In genomic region chr5:77143998-77144836, GRCh38 we compare ENCODE assay signal across 8 cellular contexts. TPM values are rescaled to one million over a fixed set of nuclear protein-coding genes. Genes with fewer than 3 reads are reported as not detected.
A peak's percentile ranks its signal among the peaks of the same experiment; 100 is the strongest.
DNase-seq lines count a peak whose midpoint lies in the region; ATAC-seq and TF ChIP-seq lines count a peak whose summit lies in the region.

No MANE protein-coding gene starts in this region.

- no peak overlapping the region for H2AFZ ChIP-seq in GM23338

- no peaks in the 10 kb centered on the region for H3K27me3 Mint-ChIP-seq in GM23338 (ENCODE audit: insufficient read depth, low read depth, poor library complexity)
- peaks cover 14% of the 10 kb centered on the region for H3K27me3 Mint-ChIP-seq in activated CD4-positive, alpha-beta T cell treated with anti-CD3 and anti-CD28 coated beads, Interleukin-2, amount 10 ng/mL, durations not matched to agents 24 days and 14 days

- WGBS in right lobe of liver (ENCODE audit: insufficient coverage, low coverage, low lambda C conversion rate, missing lambda C conversion rate): 56% methylated on average over 9 of the region's 14 CpGs

- TF ChIP-seq POLR2A in right lobe of liver (IDR thresholded peaks at IDR 0.05): no peak

- no peak overlapping the region for H3K4me3 Mint-ChIP-seq in GM23338
- H3K4me3 Mint-ChIP-seq in activated CD4-positive, alpha-beta T cell treated with anti-CD3 and anti-CD28 coated beads, Interleukin-2, amount 10 ng/mL, durations not matched to agents 24 days and 14 days: no peak overlapping the region

- no peaks in the 10 kb centered on the region for H3K27me3 ChIP-seq in GM23338 (ENCODE audit: insufficient read depth)
- H3K27me3 ChIP-seq in right lobe of liver: no peaks in the 10 kb centered on the region

- DNase-seq in GM23338 (ENCODE audit: low spot score) (peak; percentile 86), NCI-H460 (ENCODE audit: extremely low read depth, low read depth) (peak; percentile 78), dedifferentiated amniotic fluid mesenchymal stem cell (ENCODE audit: extremely low spot score) (peak; percentile 63), right lobe of liver (peak; percentile 70 to 81 (median 71))
- DNase-seq in activated CD4-positive, alpha-beta T cell treated with anti-CD3 and anti-CD28 coated beads, Interleukin-2, amount 10 ng/mL, durations not matched to agents 24 days and 14 days: peak; percentile 86
- peak; percentile 26 to 50 (median 37) for DNase-seq in stimulated activated CD4-positive, alpha-beta T cell treated with anti-CD3 and anti-CD28 coated beads, TNF-alpha, amount 100 ng/mL, for 24 hours (ENCODE audit: low read depth in 3 of 3)

- H3K9me3 Mint-ChIP-seq in GM23338: no peaks in the 10 kb centered on the region
- no peaks in the 10 kb centered on the region for H3K9me3 Mint-ChIP-seq in activated CD4-positive, alpha-beta T cell treated with anti-CD3 and anti-CD28 coated beads, Interleukin-2, amount 10 ng/mL, durations not matched to agents 24 days and 14 days

- H3K4me1 ChIP-seq in GM23338 (ENCODE audit: insufficient read depth) (no peaks in the 10 kb centered on the region), right lobe of liver (no peaks in the 10 kb centered on the region)

- peak overlapping the region; percentile 42 for H3K27ac Mint-ChIP-seq in GM23338
- H3K27ac Mint-ChIP-seq in activated CD4-positive, alpha-beta T cell treated with anti-CD3 and anti-CD28 coated beads, Interleukin-2, amount 10 ng/mL, durations not matched to agents 24 days and 14 days: no peak overlapping the region

- H3K36me3 Mint-ChIP-seq in GM23338 (ENCODE audit: low read depth): no peaks in the 10 kb centered on the region
- no peaks in the 10 kb centered on the region for H3K36me3 Mint-ChIP-seq in activated CD4-positive, alpha-beta T cell treated with anti-CD3 and anti-CD28 coated beads, Interleukin-2, amount 10 ng/mL, durations not matched to agents 24 days and 14 days (ENCODE audit: low read depth)

- no peak overlapping the region for H3K27ac ChIP-seq in C4-2B
- no peak overlapping the region for H3K27ac ChIP-seq in GM23338 (ENCODE audit: low read depth)
- no peak overlapping the region for H3K27ac ChIP-seq in right lobe of liver

- intact Hi-C loops in activated CD4-positive, alpha-beta T cell treated with anti-CD3 and anti-CD28 coated beads, Interleukin-2, amount 10 ng/mL, durations not matched to agents 24 days and 14 days (cut with micrococcal nuclease): loop anchor here (1.0 to 10.0 kb wide), 3 partner anchors 293 to 491 kb away; partner anchors contain the start of genes OTP and WDR41
- intact Hi-C loops in right lobe of liver (cut with DNase I): no loop called here

- peaks cover 9% of the 10 kb centered on the region; the same call in 2 of the 3 replicates for H3K4me1 Mint-ChIP-seq in GM23338
- H3K4me1 Mint-ChIP-seq in activated CD4-positive, alpha-beta T cell treated with anti-CD3 and anti-CD28 coated beads, Interleukin-2, amount 10 ng/mL, durations not matched to agents 24 days and 14 days: peaks cover 12% of the 10 kb centered on the region

- no peaks in the 10 kb centered on the region for H3F3A ChIP-seq in GM23338 (replicated peaks; ENCODE audit: low read depth)

- no peaks in the 10 kb centered on the region for H3K79me2 ChIP-seq in GM23338 (replicated peaks; ENCODE audit: insufficient read depth)

- TF ChIP-seq CTCF in C4-2B (conservative IDR thresholded peaks at IDR 0.05): peak; percentile 96
- TF ChIP-seq CTCF in GM23338 (conservative IDR thresholded peaks at IDR 0.05; ENCODE audit: low read depth in 2 of 2): peak; percentile 85 to 91
- TF ChIP-seq CTCF in right lobe of liver (IDR thresholded peaks at IDR 0.05): peak; percentile 66 to 93 (median 90)

- ATAC-seq in GM23338: peak; percentile 85
- ATAC-seq in right lobe of liver: peak; percentile 98 to 99 (median 99)
- no peak for ATAC-seq in GM18858 (IDR thresholded peaks at IDR 0.05; ENCODE audit: unreplicated experiment)

- H3K9me2 ChIP-seq in GM23338 (ENCODE audit: insufficient read depth): no peaks in the 10 kb centered on the region

- H3K4me2 ChIP-seq in GM23338: no peak overlapping the region

- H3K4me3 ChIP-seq in GM23338: no peak overlapping the region
- H3K4me3 ChIP-seq in right lobe of liver: no peak overlapping the region

- no peaks in the 10 kb centered on the region for H3K36me3 ChIP-seq in GM23338 (ENCODE audit: insufficient read depth)
- no peaks in the 10 kb centered on the region for H3K36me3 ChIP-seq in right lobe of liver

- H3K9me3 ChIP-seq in right lobe of liver: no peaks in the 10 kb centered on the region

- no peaks in the 10 kb centered on the region for H4K20me1 ChIP-seq in GM23338 (replicated peaks; ENCODE audit: insufficient read depth)

TF ChIP-seq in GM23338, 12 proteins besides CTCF, POLR2A, EP300 and RAD21 (continues in another document):
- TF ChIP-seq ETS1 (IDR thresholded peaks at IDR 0.05) (no peak), POLR2AphosphoS5 (IDR thresholded peaks at IDR 0.05; ENCODE audit: low read depth) (no peak), NANOG (IDR thresholded peaks at IDR 0.05; ENCODE audit: borderline replicate concordance) (no peak), EZH2 (IDR thresholded peaks at IDR 0.05; ENCODE audit: low read depth, unreplicated experiment) (no peak)
- TF ChIP-seq, protein P1, sequence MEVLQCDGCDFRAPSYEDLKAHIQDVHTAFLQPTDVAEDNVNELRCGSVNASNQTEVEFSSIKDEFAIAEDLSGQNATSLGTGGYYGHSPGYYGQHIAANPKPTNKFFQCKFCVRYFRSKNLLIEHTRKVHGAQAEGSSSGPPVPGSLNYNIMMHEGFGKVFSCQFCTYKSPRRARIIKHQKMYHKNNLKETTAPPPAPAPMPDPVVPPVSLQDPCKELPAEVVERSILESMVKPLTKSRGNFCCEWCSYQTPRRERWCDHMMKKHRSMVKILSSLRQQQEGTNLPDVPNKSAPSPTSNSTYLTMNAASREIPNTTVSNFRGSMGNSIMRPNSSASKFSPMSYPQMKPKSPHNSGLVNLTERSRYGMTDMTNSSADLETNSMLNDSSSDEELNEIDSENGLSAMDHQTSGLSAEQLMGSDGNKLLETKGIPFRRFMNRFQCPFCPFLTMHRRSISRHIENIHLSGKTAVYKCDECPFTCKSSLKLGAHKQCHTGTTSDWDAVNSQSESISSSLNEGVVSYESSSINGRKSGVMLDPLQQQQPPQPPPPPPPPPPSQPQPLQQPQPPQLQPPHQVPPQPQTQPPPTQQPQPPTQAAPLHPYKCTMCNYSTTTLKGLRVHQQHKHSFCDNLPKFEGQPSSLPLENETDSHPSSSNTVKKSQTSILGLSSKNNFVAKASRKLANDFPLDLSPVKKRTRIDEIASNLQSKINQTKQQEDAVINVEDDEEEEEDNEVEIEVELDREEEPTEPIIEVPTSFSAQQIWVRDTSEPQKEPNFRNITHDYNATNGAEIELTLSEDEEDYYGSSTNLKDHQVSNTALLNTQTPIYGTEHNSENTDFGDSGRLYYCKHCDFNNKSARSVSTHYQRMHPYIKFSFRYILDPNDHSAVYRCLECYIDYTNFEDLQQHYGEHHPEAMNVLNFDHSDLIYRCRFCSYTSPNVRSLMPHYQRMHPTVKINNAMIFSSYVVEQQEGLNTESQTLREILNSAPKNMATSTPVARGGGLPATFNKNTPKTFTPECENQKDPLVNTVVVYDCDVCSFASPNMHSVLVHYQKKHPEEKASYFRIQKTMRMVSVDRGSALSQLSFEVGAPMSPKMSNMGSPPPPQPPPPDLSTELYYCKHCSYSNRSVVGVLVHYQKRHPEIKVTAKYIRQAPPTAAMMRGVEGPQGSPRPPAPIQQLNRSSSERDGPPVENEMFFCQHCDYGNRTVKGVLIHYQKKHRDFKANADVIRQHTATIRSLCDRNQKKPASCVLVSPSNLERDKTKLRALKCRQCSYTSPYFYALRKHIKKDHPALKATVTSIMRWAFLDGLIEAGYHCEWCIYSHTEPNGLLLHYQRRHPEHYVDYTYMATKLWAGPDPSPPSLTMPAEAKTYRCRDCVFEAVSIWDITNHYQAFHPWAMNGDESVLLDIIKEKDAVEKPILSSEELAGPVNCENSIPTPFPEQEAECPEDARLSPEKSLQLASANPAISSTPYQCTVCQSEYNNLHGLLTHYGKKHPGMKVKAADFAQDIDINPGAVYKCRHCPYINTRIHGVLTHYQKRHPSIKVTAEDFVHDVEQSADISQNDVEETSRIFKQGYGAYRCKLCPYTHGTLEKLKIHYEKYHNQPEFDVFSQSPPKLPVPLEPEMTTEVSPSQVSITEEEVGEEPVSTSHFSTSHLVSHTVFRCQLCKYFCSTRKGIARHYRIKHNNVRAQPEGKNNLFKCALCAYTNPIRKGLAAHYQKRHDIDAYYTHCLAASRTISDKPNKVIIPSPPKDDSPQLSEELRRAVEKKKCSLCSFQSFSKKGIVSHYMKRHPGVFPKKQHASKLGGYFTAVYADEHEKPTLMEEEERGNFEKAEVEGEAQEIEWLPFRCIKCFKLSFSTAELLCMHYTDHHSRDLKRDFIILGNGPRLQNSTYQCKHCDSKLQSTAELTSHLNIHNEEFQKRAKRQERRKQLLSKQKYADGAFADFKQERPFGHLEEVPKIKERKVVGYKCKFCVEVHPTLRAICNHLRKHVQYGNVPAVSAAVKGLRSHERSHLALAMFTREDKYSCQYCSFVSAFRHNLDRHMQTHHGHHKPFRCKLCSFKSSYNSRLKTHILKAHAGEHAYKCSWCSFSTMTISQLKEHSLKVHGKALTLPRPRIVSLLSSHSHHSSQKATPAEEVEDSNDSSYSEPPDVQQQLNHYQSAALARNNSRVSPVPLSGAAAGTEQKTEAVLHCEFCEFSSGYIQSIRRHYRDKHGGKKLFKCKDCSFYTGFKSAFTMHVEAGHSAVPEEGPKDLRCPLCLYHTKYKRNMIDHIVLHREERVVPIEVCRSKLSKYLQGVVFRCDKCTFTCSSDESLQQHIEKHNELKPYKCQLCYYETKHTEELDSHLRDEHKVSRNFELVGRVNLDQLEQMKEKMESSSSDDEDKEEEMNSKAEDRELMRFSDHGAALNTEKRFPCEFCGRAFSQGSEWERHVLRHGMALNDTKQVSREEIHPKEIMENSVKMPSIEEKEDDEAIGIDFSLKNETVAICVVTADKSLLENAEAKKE (CRISPR knock-in tag; IDR thresholded peaks at IDR 0.05): no peak

RNA-seq across cellular contexts. Expression of gene ZBED3, which starts 57.1 kb away (rescaled TPM):
- 8.0 and 9.3 TPM in 2 replicates for total RNA-seq in GM23338 (2014; rRNA removed; shearing (Covaris generic))
- 4.2 and 6.4 TPM in 2 replicates for polyA plus RNA-seq in GM23338 (2016; fragmentation: Nextera tagmentation; extraction: Ambion mirVana)
- 2.9 and 3.3 TPM in 2 replicates for total RNA-seq in NCI-H460 (2014; rRNA removed; shearing (Covaris generic))
- 0.89 and 12.4 TPM in 2 replicates for polyA plus RNA-seq in NCI-H460 (2014; cell fraction: nucleus; rRNA removed)
- 0.62 and 1.7 TPM in 2 replicates for total RNA-seq in activated CD4-positive, alpha-beta T cell treated with anti-CD3 and anti-CD28 coated beads, Interleukin-2, amount 10 ng/mL, durations not matched to agents 24 days and 14 days
- 10 to 100 TPM in 3 of 6 experiments, 1 to 10 TPM in 3; 3.6 to 29.4 (median 11.0) TPM for total RNA-seq in right lobe of liver
